ENCODE assay signal across 1 cellular context in genomic region chr12:3049176-3049575, GRCh38.
TF ChIP-seq lines count a peak whose summit lies in the region.

No MANE protein-coding gene starts in this region.

TF ChIP-seq in SK-N-SH, 30 proteins besides CTCF, POLR2A, EP300 and RAD21 (continued from another document):
- TF ChIP-seq USF2 (IDR thresholded peaks at IDR 0.05; ENCODE audit: borderline replicate concordance, low read depth, low read length), result no peak
